26 cellular contexts compared by ENCODE assay signal in genomic region chr1:86201321-86201720, GRCh38. TPM values are rescaled to one million over a fixed set of nuclear protein-coding genes. Genes with fewer than 3 reads are reported as not detected.
A peak's percentile ranks its signal among the peaks of the same experiment; 100 is the strongest.
DNase-seq lines count a peak whose midpoint lies in the region; ATAC-seq and TF ChIP-seq lines count a peak whose summit lies in the region.
"Had no signal": no experiment of that assay in that cellular context is flagged by ENCODE, and none has a peak within 500 bp of the region (broad histone marks: within the 10 kb centered on the region; RNA-seq: fewer than 3 reads in every experiment).

No MANE protein-coding gene starts in this region.

- no peaks in the 10 kb centered on the region for H3F3A ChIP-seq in GM23338 (replicated peaks; ENCODE audit: low read depth)

- H3K27ac ChIP-seq in GM23338 (ENCODE audit: low read depth), result no peak overlapping the region
- H3K27ac ChIP-seq in brain microvascular endothelial cell, result no peak overlapping the region
- H3K27ac ChIP-seq in osteoblast (ENCODE audit: low read depth, low read length), result no peak overlapping the region
- H3K27ac ChIP-seq: A549; BLaER1 treated with 17β-estradiol and CSF1 and Interleukin-3, amounts not matched to agents 10 nM and 100 nM; RWPE1 had no signal

- in situ Hi-C loops in brain microvascular endothelial cell (cut with HindIII; ENCODE audit: low pct_ligation_motif_present, low sequenced_read_pairs), result no loop called here

- H3K36me3 ChIP-seq in GM23338 (ENCODE audit: insufficient read depth), result no peaks in the 10 kb centered on the region
- H3K36me3 ChIP-seq in brain microvascular endothelial cell (replicated peaks), result no peaks in the 10 kb centered on the region
- no peaks in the 10 kb centered on the region for H3K36me3 ChIP-seq in osteoblast (ENCODE audit: insufficient read depth, low read length)
- H3K36me3 ChIP-seq: BLaER1 treated with 17β-estradiol and CSF1 and Interleukin-3, amounts not matched to agents 10 nM and 100 nM; MG63 had no signal

- H2AFZ ChIP-seq in GM23338 (peak overlapping the region; percentile 59; the same call in 1 of the 2 replicates), osteoblast (ENCODE audit: low read length) (no peak overlapping the region)

- peaks cover under 1% of the 10 kb centered on the region; the same call in 1 of the 2 replicates for H3K4me1 ChIP-seq in GM23338 (ENCODE audit: insufficient read depth)
- peaks cover 17% of the 10 kb centered on the region for H3K4me1 ChIP-seq in osteoblast (ENCODE audit: insufficient read depth, low read length)
- H3K4me1 ChIP-seq: A549; BLaER1 treated with 17β-estradiol and CSF1 and Interleukin-3, amounts not matched to agents 10 nM and 100 nM had no signal

- no peak overlapping the region for H3K27ac Mint-ChIP-seq in GM23338
- no peak overlapping the region for H3K27ac Mint-ChIP-seq in stimulated activated naive B cell treated with anti-CD40 and anti-IgM and Interleukin-4, amounts not matched to agents 10 μg/mL and 1 μg/mL and 100 μg/mL, for 72 hours
- H3K27ac Mint-ChIP-seq: CD4-positive, alpha-beta T cell had no signal

- no peak overlapping the region for H3K4me3 Mint-ChIP-seq in GM23338
- H3K4me3 Mint-ChIP-seq in stimulated activated naive B cell treated with anti-CD40 and anti-IgM and Interleukin-4, amounts not matched to agents 10 μg/mL and 1 μg/mL and 100 μg/mL, for 72 hours, result no peak overlapping the region
- H3K4me3 Mint-ChIP-seq: CD4-positive, alpha-beta T cell had no signal

- no peaks in the 10 kb centered on the region for H3K9me3 Mint-ChIP-seq in GM23338
- no peaks in the 10 kb centered on the region for H3K9me3 Mint-ChIP-seq in stimulated activated naive B cell treated with anti-CD40 and anti-IgM and Interleukin-4, amounts not matched to agents 10 μg/mL and 1 μg/mL and 100 μg/mL, for 72 hours
- H3K9me3 Mint-ChIP-seq: CD4-positive, alpha-beta T cell had no signal

- intact Hi-C loops in posterior vena cava (cut with DNase I), result no loop called here

- DNase-seq in GM23338 (ENCODE audit: low spot score) (no peak), NCI-H226 (peak; percentile 68), brain microvascular endothelial cell (peak; percentile 2), osteoblast (ENCODE audit: insufficient read length, low spot score, missing footprints) (peak; percentile 62), NCI-H446 (lab: John Stamatoyannopoulos, UW) (no peak), posterior vena cava (ENCODE audit: low spot score) (no peak)
- no peak for DNase-seq in stimulated activated naive B cell treated with anti-CD40 and anti-IgM and Interleukin-4, amounts not matched to agents 10 μg/mL and 1 μg/mL and 100 μg/mL, for 72 hours
- DNase-seq: AML-193; CD4-positive, alpha-beta T cell; COR-L47; GOT3; HCEC 1CT; KBM-7; MG63; NCI-H1417; NCI-H1694; NCI-H2029 treated with DMSO at 0.1 percent for 48 hours; NCI-H510A; NCI-H69; SHP77 had no signal

- H3K4me2 ChIP-seq in GM23338, result no peak overlapping the region
- peak overlapping the region; percentile 60 for H3K4me2 ChIP-seq in osteoblast (ENCODE audit: insufficient read depth, low read length)
- H3K4me2 ChIP-seq: A549; BLaER1 treated with 17β-estradiol and CSF1 and Interleukin-3, amounts not matched to agents 10 nM and 100 nM had no signal

- no peaks in the 10 kb centered on the region for H3K9me2 ChIP-seq in GM23338 (ENCODE audit: insufficient read depth)

- H4K20me1 ChIP-seq in GM23338 (replicated peaks; ENCODE audit: insufficient read depth) (no peaks in the 10 kb centered on the region), osteoblast (ENCODE audit: insufficient read depth, low read length) (no peaks in the 10 kb centered on the region)
- H4K20me1 ChIP-seq: BLaER1 treated with 17β-estradiol and CSF1 and Interleukin-3, amounts not matched to agents 10 nM and 100 nM had no signal

- H3K27me3 Mint-ChIP-seq in GM23338 (ENCODE audit: insufficient read depth, low read depth, poor library complexity), result no peaks in the 10 kb centered on the region
- no peaks in the 10 kb centered on the region for H3K27me3 Mint-ChIP-seq in stimulated activated naive B cell treated with anti-CD40 and anti-IgM and Interleukin-4, amounts not matched to agents 10 μg/mL and 1 μg/mL and 100 μg/mL, for 72 hours
- H3K27me3 Mint-ChIP-seq: CD4-positive, alpha-beta T cell had no signal

- TF ChIP-seq CTCF in GM23338 (conservative IDR thresholded peaks at IDR 0.05; ENCODE audit: low read depth in 2 of 2) (no peak), brain microvascular endothelial cell (IDR thresholded peaks at IDR 0.05; ENCODE audit: low read depth, low read length, missing control alignments) (no peak), osteoblast (IDR thresholded peaks at IDR 0.05; ENCODE audit: extremely low read depth, low read depth, low read length) (no peak)

- H3K9me3 ChIP-seq in osteoblast (ENCODE audit: low read depth, low read length), result no peaks in the 10 kb centered on the region
- H3K9me3 ChIP-seq: A549; BLaER1 treated with 17β-estradiol and CSF1 and Interleukin-3, amounts not matched to agents 10 nM and 100 nM; MG63 had no signal

- H3K27me3 ChIP-seq in GM23338 (ENCODE audit: insufficient read depth) (no peaks in the 10 kb centered on the region), brain microvascular endothelial cell (replicated peaks) (no peaks in the 10 kb centered on the region), osteoblast (ENCODE audit: insufficient read depth, low read length) (no peaks in the 10 kb centered on the region)
- H3K27me3 ChIP-seq: BLaER1 treated with 17β-estradiol and CSF1 and Interleukin-3, amounts not matched to agents 10 nM and 100 nM had no signal

- no peak for ATAC-seq in GM23338
- no peak for ATAC-seq in stimulated activated naive B cell treated with anti-CD40 and anti-IgM and Interleukin-4, amounts not matched to agents 10 μg/mL and 1 μg/mL and 100 μg/mL, for 72 hours (replicated peaks)
- ATAC-seq: A549 had no signal

- H3K36me3 Mint-ChIP-seq in GM23338 (ENCODE audit: low read depth), result no peaks in the 10 kb centered on the region
- no peaks in the 10 kb centered on the region for H3K36me3 Mint-ChIP-seq in stimulated activated naive B cell treated with anti-CD40 and anti-IgM and Interleukin-4, amounts not matched to agents 10 μg/mL and 1 μg/mL and 100 μg/mL, for 72 hours

- no peaks in the 10 kb centered on the region; the same call in 2 of the 3 replicates for H3K4me1 Mint-ChIP-seq in GM23338
- no peaks in the 10 kb centered on the region for H3K4me1 Mint-ChIP-seq in stimulated activated naive B cell treated with anti-CD40 and anti-IgM and Interleukin-4, amounts not matched to agents 10 μg/mL and 1 μg/mL and 100 μg/mL, for 72 hours

- H3K79me2 ChIP-seq in GM23338 (replicated peaks; ENCODE audit: insufficient read depth), result no peaks in the 10 kb centered on the region
- no peaks in the 10 kb centered on the region for H3K79me2 ChIP-seq in osteoblast (ENCODE audit: insufficient read depth, low read length)

- H3K4me3 ChIP-seq in GM23338, result no peak overlapping the region
- no peak overlapping the region for H3K4me3 ChIP-seq in brain microvascular endothelial cell (ENCODE audit: low read depth, low read length)
- no peak overlapping the region for H3K4me3 ChIP-seq in osteoblast (ENCODE audit: insufficient read depth, low read length)
- H3K4me3 ChIP-seq: A549; BLaER1 treated with 17β-estradiol and CSF1 and Interleukin-3, amounts not matched to agents 10 nM and 100 nM; MG63 had no signal

TF ChIP-seq in GM23338, 12 proteins besides CTCF, POLR2A, EP300 and RAD21:
- TF ChIP-seq JUNB (IDR thresholded peaks at IDR 0.05; ENCODE audit: unreplicated experiment), result no peak

RNA-seq across cellular contexts. Expression of gene COL24A1, which starts 44.7 kb away (rescaled TPM):
- 1.3 and 2.1 TPM in 2 replicates for total RNA-seq in GM23338 (2014; rRNA removed; shearing (Covaris generic))
- 1.1 and 1.2 TPM in 2 replicates for polyA plus RNA-seq in GM23338 (2016; fragmentation: Nextera tagmentation; extraction: Ambion mirVana)
- total RNA-seq in osteoblast (1.1 and 1.8 TPM in 2 replicates), posterior vena cava (under 1 TPM; 0.19 to 0.38 TPM)
- total RNA-seq: G401, HT1080, SK-MEL-5 had no signal

Comparison
In these comparisons a context has a peak if more than half of its experiments do, and no peak if none do; other contexts are left out.
1. DNase-seq: peak in NCI-H226 (single experiment), brain microvascular endothelial cell (single experiment) and osteoblast (single experiment); none in GM23338 (single experiment), NCI-H446 (0 of 2), stimulated activated naive B cell treated with anti-CD40 and anti-IgM and Interleukin-4, amounts not matched to agents 10 μg/mL and 1 μg/mL and 100 μg/mL, for 72 hours (single experiment) and posterior vena cava (single experiment).